ENCODE assay signal across 15 cellular contexts in genomic region chr11:8631395-8632110, GRCh38. TPM values are rescaled to one million over a fixed set of nuclear protein-coding genes. Genes with fewer than 3 reads are reported as not detected.
A peak's percentile ranks its signal among the peaks of the same experiment; 100 is the strongest.
DNase-seq lines count a peak whose midpoint lies in the region; ATAC-seq, FAIRE-seq and TF ChIP-seq lines count a peak whose summit lies in the region.
"Had no signal": no experiment of that assay in that cellular context is flagged by ENCODE, and none has a peak within 500 bp of the region (broad histone marks: within the 10 kb centered on the region; RNA-seq: fewer than 3 reads in every experiment).

No MANE protein-coding gene starts in this region.

- peak; percentile 86 for DNase-seq in EH (ENCODE audit: low read depth)
- DNase-seq in NCI-H69 (lab: John Stamatoyannopoulos, UW) = peak; percentile 46
- DNase-seq in choroid plexus epithelial cell (ENCODE audit: low read depth) = peak; percentile 93
- peak; percentile 42 for DNase-seq in mucosa of gallbladder (ENCODE audit: low spot score)
- no peak for DNase-seq in H54 (ENCODE audit: insufficient read length, low spot score)
- no peak for DNase-seq in activated naive CD4-positive, alpha-beta T cell treated with Interleukin-2 at 50 U/mL for 16 hours
- DNase-seq in Right ventricle myocardium superior = no peak
- DNase-seq: activated CD8-positive, alpha-beta memory T cell treated with anti-CD3 and anti-CD28 coated beads for 24 hours; activated naive CD8-positive, alpha-beta T cell treated with anti-CD3 and anti-CD28 coated beads for 36 hours; CD8-positive, alpha-beta T cell; effector CD4-positive, alpha-beta T cell; NCI-H1436; retina had no signal

- no peak overlapping the region for H3K4me3 ChIP-seq in choroid plexus epithelial cell (ENCODE audit: low read depth, low read length)
- H3K4me3 ChIP-seq: GM23338 had no signal

- ATAC-seq in Right ventricle myocardium superior (ENCODE audit: poor library complexity) = no peak
- no peak for ATAC-seq in HG03135 (IDR thresholded peaks at IDR 0.05; ENCODE audit: unreplicated experiment)
- ATAC-seq: CD8-positive, alpha-beta T cell; GM23338 had no signal

- intact Hi-C loops in Right ventricle myocardium superior (cut with DNase I) = no loop called here

- TF ChIP-seq CTCF in choroid plexus epithelial cell (conservative IDR thresholded peaks at IDR 0.05; ENCODE audit: low read depth, low read length) = no peak

- TF ChIP-seq POLR2A in H54 (IDR thresholded peaks at IDR 0.05; ENCODE audit: low read depth, low read length) = no peak

- FAIRE-seq in H54 (lab: Jason Lieb, UNC) = no peak

RNA-seq across cellular contexts. Expression of gene STK33, which starts 37.5 kb away (rescaled TPM):
- 14.2 TPM for total RNA-seq in mucosa of gallbladder
- total RNA-seq in Right ventricle myocardium superior = 25.9 TPM

RNA-seq across cellular contexts. Expression of gene TRIM66, which starts 50.9 kb away (rescaled TPM):
- total RNA-seq in mucosa of gallbladder (7.1 TPM), Right ventricle myocardium superior (2.4 TPM)

RNA-seq across cellular contexts. Expression of gene RPL27A, which starts 51.0 kb away (rescaled TPM):
- total RNA-seq in mucosa of gallbladder = 513 TPM
- total RNA-seq in Right ventricle myocardium superior = 549 TPM

Comparison
In these comparisons a context has a peak if more than half of its experiments do, and no peak if none do; other contexts are left out.
1. DNase-seq: peak in EH (single experiment), NCI-H69 (single experiment), choroid plexus epithelial cell (single experiment) and mucosa of gallbladder (single experiment); none in H54 (single experiment), activated naive CD4-positive, alpha-beta T cell treated with Interleukin-2 at 50 U/mL for 16 hours (single experiment) and Right ventricle myocardium superior (single experiment).